ENCODE assay signal across 30 cellular contexts in genomic region chr17:19357351-19358140, GRCh38. TPM values are rescaled to one million over a fixed set of nuclear protein-coding genes. Genes with fewer than 3 reads are reported as not detected.
"Had no signal": no experiment of that assay in that cellular context is flagged by ENCODE, and none has a peak within 500 bp of the region (broad histone marks: within the 10 kb centered on the region; RNA-seq: fewer than 3 reads in every experiment).

No MANE protein-coding gene starts in this region.

- H3K36me3 Mint-ChIP-seq: activated CD8-positive, alpha-beta memory T cell treated with anti-CD3 and anti-CD28 coated beads, Interleukin-2, amount 10 ng/mL, durations not matched to agents 7 days and 5 days; activated naive CD4-positive, alpha-beta T cell treated with anti-CD3 and anti-CD28 coated beads, Interleukin-2, amount 50 U/mL, for 72 hours; natural killer cell treated with Interleukin-12 subunit alpha and Interleukin-12 subunit beta and Interleukin-15 and Interleukin-18, amount 100 ng/mL, for 72 hours; stimulated activated naive B cell treated with anti-CD40 and anti-IgM and Interleukin-4, amounts not matched to agents 10 μg/mL and 1 μg/mL and 100 μg/mL, for 72 hours had no signal

- H3K4me3 ChIP-seq: adrenal gland, breast epithelium, coronary artery, pancreas, smooth muscle cell, transverse colon had no signal

- FAIRE-seq: astrocyte, endometrium, pancreas, urothelium cell line had no signal

- DNase-seq: activated B cell treated with CpG ODN at 0.5 μM for 24 hours; activated CD4-positive, alpha-beta memory T cell treated with anti-CD3 and anti-CD28 coated beads, Interleukin-2, amount 10 ng/mL, durations not matched to agents 7 days and 5 days; activated CD4-positive, alpha-beta T cell treated with anti-CD3 and anti-CD28 coated beads for 36 hours; activated CD8-positive, alpha-beta memory T cell treated with anti-CD3 and anti-CD28 coated beads, Interleukin-2, amount 10 ng/mL, durations not matched to agents 7 days and 5 days; activated gamma-delta T cell treated with Interleukin-2 at 50 U/mL for 16 hours; activated T-cell treated with anti-CD3 and anti-CD28 coated beads for 4 hours; left ventricle myocardium superior; mammary epithelial cell; right cardiac atrium; stimulated activated CD4-positive, alpha-beta T cell treated with anti-CD3 and anti-CD28 coated beads, Interleukin-15, amount 100 ng/mL, for 24 hours; stimulated activated CD4-positive, alpha-beta T cell treated with anti-CD3 and anti-CD28 coated beads, Interleukin-2, amount 100 ng/mL, for 48 hours; stimulated activated CD8-positive, alpha-beta memory T cell treated with anti-CD3 and anti-CD28 coated beads, Interleukin-4, amount 100 ng/mL, for 48 hours; stimulated activated naive B cell treated with anti-CD40 and anti-IgM and Interleukin-4, amounts not matched to agents 10 μg/mL and 1 μg/mL and 100 μg/mL, for 72 hours; T-helper 1 cell; T1000; transverse colon had no signal

- H3K27me3 ChIP-seq: adrenal gland, breast epithelium, pancreas, transverse colon had no signal

- H3K9me3 Mint-ChIP-seq: activated B cell treated with CpG ODN at 0.5 μM for 24 hours; activated CD4-positive, alpha-beta memory T cell treated with anti-CD3 and anti-CD28 coated beads, Interleukin-2, amount 10 ng/mL, durations not matched to agents 7 days and 5 days; activated naive CD4-positive, alpha-beta T cell treated with anti-CD3 and anti-CD28 coated beads, Interleukin-2, amount 50 U/mL, for 72 hours; mesothelial cell of epicardium; natural killer cell treated with Interleukin-12 subunit alpha and Interleukin-12 subunit beta and Interleukin-15 and Interleukin-18, amount 100 ng/mL, for 72 hours; stimulated activated naive B cell treated with anti-CD40 and anti-IgM and Interleukin-4, amounts not matched to agents 10 μg/mL and 1 μg/mL and 100 μg/mL, for 72 hours had no signal

- H3K9me3 ChIP-seq: adrenal gland, breast epithelium, neutrophil, pancreas, transverse colon had no signal

- H3K4me1 ChIP-seq: pancreas had no signal

- H3K27ac Mint-ChIP-seq: activated B cell treated with CpG ODN at 0.5 μM for 24 hours; activated CD4-positive, alpha-beta memory T cell treated with anti-CD3 and anti-CD28 coated beads, Interleukin-2, amount 10 ng/mL, durations not matched to agents 7 days and 5 days; activated CD4-positive, alpha-beta T cell treated with anti-CD3 and anti-CD28 coated beads for 36 hours; activated CD8-positive, alpha-beta memory T cell treated with anti-CD3 and anti-CD28 coated beads, Interleukin-2, amount 10 ng/mL, durations not matched to agents 7 days and 5 days; mesothelial cell of epicardium; natural killer cell treated with Interleukin-12 subunit alpha and Interleukin-12 subunit beta and Interleukin-15 and Interleukin-18, amount 100 ng/mL, for 72 hours; stimulated activated naive B cell treated with anti-CD40 and anti-IgM and Interleukin-4, amounts not matched to agents 10 μg/mL and 1 μg/mL and 100 μg/mL, for 72 hours had no signal

- H3K36me3 ChIP-seq: adrenal gland, breast epithelium, neutrophil, pancreas, transverse colon had no signal

- H3K4me3 Mint-ChIP-seq: activated B cell treated with CpG ODN at 0.5 μM for 24 hours; activated CD4-positive, alpha-beta memory T cell treated with anti-CD3 and anti-CD28 coated beads, Interleukin-2, amount 10 ng/mL, durations not matched to agents 7 days and 5 days; activated CD4-positive, alpha-beta T cell treated with anti-CD3 and anti-CD28 coated beads for 36 hours; activated CD8-positive, alpha-beta memory T cell treated with anti-CD3 and anti-CD28 coated beads, Interleukin-2, amount 10 ng/mL, durations not matched to agents 7 days and 5 days; mesothelial cell of epicardium; natural killer cell treated with Interleukin-12 subunit alpha and Interleukin-12 subunit beta and Interleukin-15 and Interleukin-18, amount 100 ng/mL, for 72 hours; stimulated activated naive B cell treated with anti-CD40 and anti-IgM and Interleukin-4, amounts not matched to agents 10 μg/mL and 1 μg/mL and 100 μg/mL, for 72 hours had no signal

- H3K27ac ChIP-seq: adrenal gland, coronary artery, neutrophil, pancreas, transverse colon had no signal

- ATAC-seq: activated CD4-positive, alpha-beta T cell treated with anti-CD3 and anti-CD28 coated beads for 36 hours; activated CD8-positive, alpha-beta memory T cell treated with anti-CD3 and anti-CD28 coated beads, Interleukin-2, amount 10 ng/mL, durations not matched to agents 7 days and 5 days; activated naive CD4-positive, alpha-beta T cell treated with anti-CD3 and anti-CD28 coated beads, Interleukin-2, amount 50 U/mL, for 72 hours; left ventricle myocardium superior; natural killer cell treated with Interleukin-12 subunit alpha and Interleukin-12 subunit beta and Interleukin-15 and Interleukin-18, amount 100 ng/mL, for 72 hours; pancreas; right cardiac atrium; stimulated activated naive B cell treated with anti-CD40 and anti-IgM and Interleukin-4, amounts not matched to agents 10 μg/mL and 1 μg/mL and 100 μg/mL, for 72 hours had no signal

RNA-seq across cellular contexts. Expression of gene MFAP4, which starts 29.4 kb away (rescaled TPM):
- total RNA-seq: activated B cell treated with CpG ODN at 0.5 μM for 24 hours; activated CD4-positive, alpha-beta memory T cell treated with anti-CD3 and anti-CD28 coated beads, Interleukin-2, amount 10 ng/mL, durations not matched to agents 7 days and 5 days; activated CD4-positive, alpha-beta T cell treated with anti-CD3 and anti-CD28 coated beads for 36 hours; activated CD8-positive, alpha-beta memory T cell treated with anti-CD3 and anti-CD28 coated beads, Interleukin-2, amount 10 ng/mL, durations not matched to agents 7 days and 5 days; activated naive CD4-positive, alpha-beta T cell treated with anti-CD3 and anti-CD28 coated beads, Interleukin-2, amount 50 U/mL, for 72 hours; epithelial cell of proximal tubule; natural killer cell treated with Interleukin-12 subunit alpha and Interleukin-12 subunit beta and Interleukin-15 and Interleukin-18, amount 100 ng/mL, for 72 hours; pulmonary artery endothelial cell had no signal

RNA-seq across cellular contexts. Expression of gene RNF112, which starts 53.5 kb away (rescaled TPM):
- total RNA-seq: mammary epithelial cell had no signal
